In genomic region chr2:172704072-172704936, GRCh38 we compare ENCODE assay signal across 8 cellular contexts. TPM values are rescaled to one million over a fixed set of nuclear protein-coding genes. Genes with fewer than 3 reads are reported as not detected.
DNase-seq lines count a peak whose midpoint lies in the region; ATAC-seq and TF ChIP-seq lines count a peak whose summit lies in the region.

No MANE protein-coding gene starts in this region.

- TF ChIP-seq EP300 in tibial nerve (IDR thresholded peaks at IDR 0.05), result no peak

- no CpG with 5 or more reads among the region's 11 CpGs for WGBS in H9 (ENCODE audit: extremely low coverage, insufficient read length, low lambda C conversion rate)
- 68 to 71% methylated on average over 11 of the region's 11 CpGs for WGBS in tibial nerve, 2 donors

- no peaks in the 10 kb centered on the region for H3K79me2 ChIP-seq in H9 (ENCODE audit: insufficient read depth, low read length)
- no peaks in the 10 kb centered on the region for H3K79me2 ChIP-seq in PC-3 (ENCODE audit: low read length)

- H3K23ac ChIP-seq in H9 (ENCODE audit: insufficient read length, low read depth, low read length), result no peak overlapping the region

- H3K27me3 ChIP-seq in H9 (ENCODE audit: insufficient read depth, low read length) (no peaks in the 10 kb centered on the region), PC-3 (ENCODE audit: low read length) (no peaks in the 10 kb centered on the region), tibial nerve (no peaks in the 10 kb centered on the region)

- TF ChIP-seq CTCF in H9 (conservative IDR thresholded peaks at IDR 0.05) (peak; percentile 75), PC-3 (conservative IDR thresholded peaks at IDR 0.05; ENCODE audit: low read depth, low read length) (peak; percentile 71), fibroblast of villous mesenchyme (IDR thresholded peaks at IDR 0.05; ENCODE audit: insufficient read depth, low read depth, low read length) (peak; percentile 63), tibial nerve (IDR thresholded peaks at IDR 0.05) (peak in 4 of 5 experiments; percentile 10 to 29 (median 23))

- H2AFZ ChIP-seq in H9 (ENCODE audit: low read length), result no peak overlapping the region
- peak overlapping the region; percentile 72 for H2AFZ ChIP-seq in PC-3 (ENCODE audit: low read length)

- H3K9me2 ChIP-seq in PC-3 (replicated peaks; ENCODE audit: low read length), result no peaks in the 10 kb centered on the region

- H4K5ac ChIP-seq in H9 (ENCODE audit: insufficient read length, low read depth, low read length), result no peak overlapping the region

- no peaks in the 10 kb centered on the region for H3F3A ChIP-seq in PC-3 (ENCODE audit: low read length, unreplicated experiment)

- no peak overlapping the region for H4K91ac ChIP-seq in H9 (ENCODE audit: insufficient read length, low read depth, low read length)

- no peak overlapping the region; a peak in 1 of 7 replicates for H3K27ac Mint-ChIP-seq in H9
- H3K27ac Mint-ChIP-seq in T-cell, result no peak overlapping the region

- H3K4me3 Mint-ChIP-seq in H9 (no peak overlapping the region), T-cell (no peak overlapping the region)

- H3K9ac ChIP-seq in H9 (ENCODE audit: extremely low read depth, insufficient read length, low read length), result no peak overlapping the region
- H3K9ac ChIP-seq in PC-3 (ENCODE audit: low read length), result peak overlapping the region; percentile 43; the same call in 1 of the 2 replicates

- H3K4me2 ChIP-seq in H9 (ENCODE audit: insufficient read depth, insufficient read length, low read length) (no peak overlapping the region), PC-3 (ENCODE audit: low read length) (no peak overlapping the region)

- H3T11ph ChIP-seq in H9 (ENCODE audit: low read length), result no peak overlapping the region

- H3K27ac ChIP-seq in H9 (ENCODE audit: insufficient read length, low read depth, low read length) (no peak overlapping the region), PC-3 (ENCODE audit: low read length) (no peak overlapping the region), tibial nerve (no peak overlapping the region)

- H2BK15ac ChIP-seq in H9 (ENCODE audit: low read depth, low read length), result no peak overlapping the region

- H4K20me1 ChIP-seq in H9 (ENCODE audit: control insufficient read depth, insufficient read depth, insufficient read length) (no peaks in the 10 kb centered on the region), PC-3 (ENCODE audit: low read length) (no peaks in the 10 kb centered on the region)

- CTCF ChIA-PET in PC-3 (lab: Charles Lee) (interaction anchor here (0.6 kb wide), 1 partner anchor 165 kb away, joined by 3 read pairs; no protein-coding TSS in a partner anchor), T-cell (lab: Charles Lee) (no interaction called here)

- TF ChIP-seq POLR2A in tibial nerve (IDR thresholded peaks at IDR 0.05), result no peak

- H3K4me1 ChIP-seq in H9 (ENCODE audit: insufficient read depth, low read length) (no peaks in the 10 kb centered on the region), PC-3 (ENCODE audit: insufficient read depth, low read length) (peaks cover 25% of the 10 kb centered on the region), tibial nerve (no peaks in the 10 kb centered on the region)

- ATAC-seq in PC-3 (peak; percentile 66), T-cell (replicated peaks in 1 of 4) (no peak)

- no peaks in the 10 kb centered on the region for H3K79me1 ChIP-seq in H9 (ENCODE audit: insufficient read depth, low read depth, low read length, poor library complexity, severe bottlenecking)

- H3K4me1 Mint-ChIP-seq in H9 (no peaks in the 10 kb centered on the region), T-cell (peaks cover 0 to 6% (median 0%) of the 10 kb centered on the region in 3 donors)

- H3K14ac ChIP-seq in H9 (ENCODE audit: insufficient read depth, low read length), result no peak overlapping the region

- H3K23me2 ChIP-seq in H9 (ENCODE audit: insufficient read length, low read depth, low read length, poor library complexity, severe bottlenecking), result no peaks in the 10 kb centered on the region

- H3K4me3 ChIP-seq in PC-3 (ENCODE audit: low read length), result no peak overlapping the region
- no peak overlapping the region for H3K4me3 ChIP-seq in fibroblast of villous mesenchyme (ENCODE audit: low read depth, low read length)
- no peak overlapping the region for H3K4me3 ChIP-seq in tibial nerve

- H2BK5ac ChIP-seq in H9 (ENCODE audit: insufficient read length, low read length), result no peak overlapping the region

- H2BK120ac ChIP-seq in H9 (ENCODE audit: low read depth, low read length, poor library complexity, severe bottlenecking), result no peak overlapping the region

- H3K36me3 Mint-ChIP-seq in H9 (ENCODE audit: insufficient read depth in 1 of 3, low read depth in 3 of 3), result peaks cover 0 to 12% (median 2%) of the 10 kb centered on the region in 3 experiments; a peak in 3 of 7 replicates
- H3K36me3 Mint-ChIP-seq in T-cell, result no peaks in the 10 kb centered on the region

- no peak overlapping the region for H4K8ac ChIP-seq in H9 (replicated peaks; ENCODE audit: insufficient read length, low read depth, low read length)

- POLR2A ChIA-PET in PC-3 (lab: Charles Lee; ENCODE audit: unreplicated experiment) (interaction anchor here (0.7 kb wide), 1 partner anchor 11 kb away, joined by 4 read pairs; no protein-coding TSS in a partner anchor), T-cell (lab: Charles Lee) (no interaction called here)

- no peak overlapping the region for H2BK12ac ChIP-seq in H9 (ENCODE audit: insufficient read length, low read depth, low read length)

- DNase-seq in AG20443 (ENCODE audit: low spot score) (peak; percentile 49), H9 (no peak), PC-3 (peak; percentile 78), fibroblast of villous mesenchyme (ENCODE audit: low read depth) (peak; percentile 34), tibial nerve (ENCODE audit: low spot score in 2 of 2) (no peak), germinal center (ENCODE audit: low spot score) (no peak), T-cell (no peak)
- DNase-seq in stimulated activated CD4-positive, alpha-beta T cell treated with anti-CD3 and anti-CD28 coated beads, Interleukin-12 subunit alpha, Interleukin-12 subunit beta, amount 100 ng/mL, for 4 hours, result no peak

- no peak overlapping the region for H3K4ac ChIP-seq in H9 (ENCODE audit: low read depth, low read length)

- H3K56ac ChIP-seq in H9 (ENCODE audit: insufficient read length, low read depth, low read length), result no peak overlapping the region

- no TSS peak for BruUV-seq in PC-3 (replicated peaks; lab: Mats Ljungman, UMichigan)

- H2BK20ac ChIP-seq in H9 (ENCODE audit: low read depth, low read length, poor library complexity, severe bottlenecking), result no peak overlapping the region

- no peak overlapping the region for H3K18ac ChIP-seq in H9 (ENCODE audit: insufficient read length, low read depth, low read length)

- H3K36me3 ChIP-seq in PC-3 (ENCODE audit: low read depth, low read length) (no peaks in the 10 kb centered on the region), tibial nerve (no peaks in the 10 kb centered on the region)

- peaks cover 18 to 19% of the 10 kb centered on the region in 2 experiments for H3K9me3 Mint-ChIP-seq in H9
- no peaks in the 10 kb centered on the region for H3K9me3 Mint-ChIP-seq in T-cell

- no peaks in the 10 kb centered on the region for H3K9me3 ChIP-seq in H9 (ENCODE audit: control insufficient read depth, low read depth, low read length)
- no peaks in the 10 kb centered on the region for H3K9me3 ChIP-seq in PC-3 (ENCODE audit: low read length)
- peaks cover 0 to 6% (median 0%) of the 10 kb centered on the region in 4 donors for H3K9me3 ChIP-seq in tibial nerve

- H3K27me3 Mint-ChIP-seq in H9 (ENCODE audit: low read depth), result peaks cover 3% of the 10 kb centered on the region
- H3K27me3 Mint-ChIP-seq in T-cell, result peaks cover 3 to 28% of the 10 kb centered on the region in 2 donors

- intact Hi-C loops in PC-3 (cut with micrococcal nuclease), result no loop called here

- no peak overlapping the region for H2AK5ac ChIP-seq in H9 (ENCODE audit: insufficient read length, low read length)

RNA-seq across cellular contexts. Expression of gene RAPGEF4, which starts 31.3 kb away (rescaled TPM):
- total RNA-seq in H9 (2021), result 1.4 and 1.5 TPM in 2 replicates
- total RNA-seq in PC-3 (2014; rRNA removed), result 0.87 and 2.1 TPM in 2 replicates
- total RNA-seq in fibroblast of villous mesenchyme, result 1.3 and 2.6 TPM in 2 replicates
- total RNA-seq in tibial nerve, result 10 to 100 TPM in 1 of 4 donors, 1 to 10 TPM in 3; 3.6 to 12.0 (median 6.7) TPM
- total RNA-seq in T-cell, result 1 to 10 TPM in 1 of 5 donors, under 1 TPM in 4; 0.18 to 2.5 (median 0.38) TPM

Comparison
In these comparisons a context has a peak if more than half of its experiments do, and no peak if none do; other contexts are left out.
1. DNase-seq: peak in AG20443 (single experiment), PC-3 (single experiment) and fibroblast of villous mesenchyme (single experiment); none in H9 (single experiment), tibial nerve (0 of 2), germinal center (single experiment), T-cell (0 of 34) and stimulated activated CD4-positive, alpha-beta T cell treated with anti-CD3 and anti-CD28 coated beads, Interleukin-12 subunit alpha, Interleukin-12 subunit beta, amount 100 ng/mL, for 4 hours (single experiment).
2. CTCF ChIP-seq: peak in every context shown above with its lines; median percentile 75 in H9; 71 in PC-3; 63 in fibroblast of villous mesenchyme; 23 in tibial nerve.